In the genomic region with DNA sequence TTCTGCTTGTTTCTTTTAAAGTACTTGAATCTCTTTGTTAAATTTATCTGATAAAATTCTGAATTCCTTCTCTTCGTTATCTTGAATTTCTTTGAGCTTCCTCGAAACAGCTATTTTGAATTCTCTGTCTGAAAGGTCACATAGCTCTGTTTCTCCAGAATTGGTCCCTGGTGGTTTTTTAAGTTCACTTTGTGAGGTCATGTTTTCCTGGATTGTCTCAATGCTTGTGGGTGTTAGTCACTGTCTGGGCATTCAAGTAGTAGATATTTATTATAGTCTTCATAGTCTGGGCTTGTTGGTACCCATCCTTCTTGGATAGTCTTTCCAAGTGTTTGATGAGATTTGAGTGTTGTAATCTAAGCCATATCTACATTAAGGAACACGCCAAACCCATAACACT, we compare ENCODE assay signal across 15 cellular contexts.
A peak's percentile ranks its signal among the peaks of the same experiment; 100 is the strongest.
DNase-seq lines count a peak whose midpoint lies in the region; ATAC-seq and TF ChIP-seq lines count a peak whose summit lies in the region.
"Had no signal": no experiment of that assay in that cellular context is flagged by ENCODE, and none has a peak within 500 bp of the region (broad histone marks: within the 10 kb centered on the region; RNA-seq: fewer than 3 reads in every experiment).

No MANE protein-coding gene starts in this region.

- ATAC-seq in GM21786 (IDR thresholded peaks at IDR 0.05; ENCODE audit: unreplicated experiment) = no peak
- ATAC-seq: activated CD8-positive, alpha-beta T cell treated with anti-CD3 and anti-CD28 coated beads for 36 hours; K562; sciatic nerve had no signal

- DNase-seq in HFF-Myc (ENCODE audit: extremely low read depth, low read depth) (peak; percentile 14), astrocyte of the cerebellum (ENCODE audit: low read depth) (peak; percentile 76), glomerular endothelial cell (ENCODE audit: extremely low read depth, low read depth, low spot score) (peak; percentile 7), tibial artery (no peak), COLO829 (ENCODE audit: low spot score) (no peak), NCI-H82 (lab: John Stamatoyannopoulos, UW) (no peak), vagina (ENCODE audit: extremely low spot score in 2 of 2) (no peak)
- DNase-seq: activated CD8-positive, alpha-beta T cell treated with anti-CD3 and anti-CD28 coated beads for 36 hours; activated naive CD4-positive, alpha-beta T cell; effector CD4-positive, alpha-beta T cell; OCI-M1 had no signal

- in situ Hi-C loops in astrocyte of the cerebellum (cut with HindIII; ENCODE audit: low sequenced_read_pairs) = no loop called here

- TF ChIP-seq CTCF in HFF-Myc (IDR thresholded peaks at IDR 0.05; ENCODE audit: low read depth, low read length, missing control alignments) (no peak), astrocyte of the cerebellum (IDR thresholded peaks at IDR 0.05; ENCODE audit: low read depth, low read length, missing control alignments) (no peak), tibial artery (IDR thresholded peaks at IDR 0.05) (no peak), vagina (IDR thresholded peaks at IDR 0.05) (no peak)

- intact Hi-C loops in tibial artery (cut with DNase I; ENCODE audit: low total_unique reads) = no loop called here
- intact Hi-C loops in vagina (cut with DNase I) = no loop called here

- H3K27me3 ChIP-seq in tibial artery (no peaks in the 10 kb centered on the region), vagina (no peaks in the 10 kb centered on the region)
- H3K27me3 ChIP-seq: suprapubic skin had no signal

- peak overlapping the region; percentile 39 to 41 for H3K27ac ChIP-seq in tibial artery
- no peak overlapping the region for H3K27ac ChIP-seq in vagina
- H3K27ac ChIP-seq: suprapubic skin had no signal

- TF ChIP-seq POLR2A in vagina (IDR thresholded peaks at IDR 0.05) = no peak

- no peak overlapping the region for H3K4me3 ChIP-seq in HFF-Myc (replicated peaks; ENCODE audit: low read depth, low read length)
- H3K4me3 ChIP-seq in astrocyte of the cerebellum (ENCODE audit: low read depth, low read length) = no peak overlapping the region
- no peak overlapping the region for H3K4me3 ChIP-seq in tibial artery
- no peak overlapping the region for H3K4me3 ChIP-seq in vagina
- H3K4me3 ChIP-seq: K562, suprapubic skin had no signal

- peaks cover 0 to 22% (median 1%) of the 10 kb centered on the region in 4 donors for H3K4me1 ChIP-seq in tibial artery
- no peaks in the 10 kb centered on the region for H3K4me1 ChIP-seq in vagina
- H3K4me1 ChIP-seq: suprapubic skin had no signal

- no peaks in the 10 kb centered on the region for H3K36me3 ChIP-seq in tibial artery
- no peaks in the 10 kb centered on the region for H3K36me3 ChIP-seq in vagina
- H3K36me3 ChIP-seq: suprapubic skin had no signal

- H3K9me3 ChIP-seq in tibial artery (peaks cover 0 to 22% (median 7%) of the 10 kb centered on the region in 3 donors), vagina (peaks cover 5% of the 10 kb centered on the region)

Comparison
In these comparisons a context has a peak if more than half of its experiments do, and no peak if none do; other contexts are left out.
1. DNase-seq: peak in HFF-Myc (single experiment), astrocyte of the cerebellum (single experiment) and glomerular endothelial cell (single experiment); none in tibial artery (0 of 2), COLO829 (single experiment), NCI-H82 (single experiment) and vagina (0 of 2).